In genomic region chr7:91164531-91164930, GRCh38 we compare ENCODE assay signal across 19 cellular contexts.
DNase-seq lines count a peak whose midpoint lies in the region; ATAC-seq and TF ChIP-seq lines count a peak whose summit lies in the region.
"Had no signal": no experiment of that assay in that cellular context is flagged by ENCODE, and none has a peak within 500 bp of the region (broad histone marks: within the 10 kb centered on the region; RNA-seq: fewer than 3 reads in every experiment).

No MANE protein-coding gene starts in this region.

- peak; percentile 32 for DNase-seq in AG20443 (ENCODE audit: low spot score)
- peak; percentile 34 for DNase-seq in fibroblast of gingiva (ENCODE audit: low read depth)
- no peak for DNase-seq in osteocyte (ENCODE audit: extremely low spot score, unreplicated experiment)
- no peak for DNase-seq in stimulated activated CD8-positive, alpha-beta memory T cell treated with anti-CD3 and anti-CD28 coated beads, Interleukin-4, amount 100 ng/mL, for 48 hours
- no peak for DNase-seq in NAMALWA (ENCODE audit: low spot score)
- no peak for DNase-seq in MM.1S
- DNase-seq: DND-41; effector memory CD4-positive, alpha-beta T cell; islet precursor cell; NCI-H1092 treated with DMSO at 0.1 percent for 48 hours; NCI-H748 treated with DMSO at 0.1 percent for 48 hours; PC-3; stimulated activated naive CD8-positive, alpha-beta T cell treated with anti-CD3 and anti-CD28 coated beads, Interleukin-15, amount 100 ng/mL, for 72 hours; upper lobe of right lung had no signal

- H3K36me3 Mint-ChIP-seq in osteocyte (ENCODE audit: unreplicated experiment), result peaks cover 6% of the 10 kb centered on the region
- H3K36me3 Mint-ChIP-seq: natural killer cell treated with Interleukin-12 subunit alpha and Interleukin-12 subunit beta and Interleukin-15 and Interleukin-18, amount 100 ng/mL, for 72 hours had no signal

- no peaks in the 10 kb centered on the region for H3K9me3 ChIP-seq in OCI-LY1 (ENCODE audit: low read length)
- H3K9me3 ChIP-seq in MM.1S (replicated peaks; ENCODE audit: insufficient read depth, low read length), result no peaks in the 10 kb centered on the region
- H3K9me3 ChIP-seq: upper lobe of right lung had no signal

- TF ChIP-seq CTCF in OCI-LY1 (IDR thresholded peaks at IDR 0.05; ENCODE audit: low read length), result no peak
- no peak for TF ChIP-seq CTCF in osteocyte (IDR thresholded peaks at IDR 0.05)
- TF ChIP-seq CTCF in MM.1S (IDR thresholded peaks at IDR 0.05; ENCODE audit: low read length), result no peak

- H3K36me3 ChIP-seq in OCI-LY1 (ENCODE audit: insufficient read depth, low read length) (no peaks in the 10 kb centered on the region), MM.1S (replicated peaks; ENCODE audit: insufficient read depth, low read length) (no peaks in the 10 kb centered on the region)
- H3K36me3 ChIP-seq: upper lobe of right lung had no signal

- H3K27me3 Mint-ChIP-seq in osteocyte (ENCODE audit: unreplicated experiment), result no peaks in the 10 kb centered on the region
- H3K27me3 Mint-ChIP-seq: natural killer cell treated with Interleukin-12 subunit alpha and Interleukin-12 subunit beta and Interleukin-15 and Interleukin-18, amount 100 ng/mL, for 72 hours; stimulated activated naive CD8-positive, alpha-beta T cell treated with anti-CD3 and anti-CD28 coated beads, Interleukin-15, amount 100 ng/mL, for 72 hours had no signal

- no peak overlapping the region for H2AFZ ChIP-seq in OCI-LY1 (ENCODE audit: low read length)
- no peak overlapping the region for H2AFZ ChIP-seq in MM.1S (ENCODE audit: low read length)

- H3K4me3 ChIP-seq in OCI-LY1 (ENCODE audit: low read depth, low read length, poor library complexity, severe bottlenecking) (no peak overlapping the region), MM.1S (ENCODE audit: low read length) (no peak overlapping the region)
- H3K4me3 ChIP-seq: lung, upper lobe of right lung had no signal

- ATAC-seq in GM18511 (IDR thresholded peaks at IDR 0.05; ENCODE audit: unreplicated experiment), result no peak
- ATAC-seq: natural killer cell treated with Interleukin-12 subunit alpha and Interleukin-12 subunit beta and Interleukin-15 and Interleukin-18, amount 100 ng/mL, for 72 hours; stimulated activated naive CD8-positive, alpha-beta T cell treated with anti-CD3 and anti-CD28 coated beads, Interleukin-15, amount 100 ng/mL, for 72 hours had no signal

- H3K9ac ChIP-seq in OCI-LY1 (ENCODE audit: low read length) (peak overlapping the region; percentile 25; the same call in 1 of the 2 replicates), MM.1S (ENCODE audit: low read length) (no peak overlapping the region)

- peaks cover 40% of the 10 kb centered on the region for H3K4me1 Mint-ChIP-seq in osteocyte (ENCODE audit: unreplicated experiment)
- H3K4me1 Mint-ChIP-seq: stimulated activated naive CD8-positive, alpha-beta T cell treated with anti-CD3 and anti-CD28 coated beads, Interleukin-15, amount 100 ng/mL, for 72 hours had no signal

- H3F3A ChIP-seq in OCI-LY1 (ENCODE audit: insufficient read depth, low read length) (no peaks in the 10 kb centered on the region), MM.1S (ENCODE audit: insufficient read depth, low read length) (no peaks in the 10 kb centered on the region)

- H4K20me1 ChIP-seq in OCI-LY1 (ENCODE audit: insufficient read depth, low read length) (no peaks in the 10 kb centered on the region), MM.1S (ENCODE audit: insufficient read depth, low read length) (no peaks in the 10 kb centered on the region)

- H3K27ac ChIP-seq in OCI-LY1 (ENCODE audit: low read depth, low read length, poor library complexity, severe bottlenecking), result peak overlapping the region; percentile 80
- H3K27ac ChIP-seq in MM.1S (ENCODE audit: low read length), result no peak overlapping the region
- H3K27ac ChIP-seq: HL-60 had no signal

- H3K27me3 ChIP-seq in OCI-LY1 (ENCODE audit: insufficient read depth, low read length) (no peaks in the 10 kb centered on the region), MM.1S (replicated peaks; ENCODE audit: insufficient read depth, low read length) (no peaks in the 10 kb centered on the region)
- H3K27me3 ChIP-seq: upper lobe of right lung had no signal

- peak overlapping the region; percentile 85 for H3K27ac Mint-ChIP-seq in osteocyte (ENCODE audit: unreplicated experiment)
- H3K27ac Mint-ChIP-seq: natural killer cell treated with Interleukin-12 subunit alpha and Interleukin-12 subunit beta and Interleukin-15 and Interleukin-18, amount 100 ng/mL, for 72 hours; stimulated activated naive CD8-positive, alpha-beta T cell treated with anti-CD3 and anti-CD28 coated beads, Interleukin-15, amount 100 ng/mL, for 72 hours had no signal

- no peaks in the 10 kb centered on the region for H3K79me2 ChIP-seq in OCI-LY1 (ENCODE audit: insufficient read depth, low read length)
- no peaks in the 10 kb centered on the region for H3K79me2 ChIP-seq in MM.1S (ENCODE audit: low read length)

- peaks cover 29% of the 10 kb centered on the region for H3K4me1 ChIP-seq in OCI-LY1 (ENCODE audit: insufficient read depth, low read length, severe bottlenecking)
- 0 out of 2 replicates have a peak, but pooled peaks cover 5% of the 10 kb centered on the region for H3K4me1 ChIP-seq in MM.1S (ENCODE audit: low read length)
- H3K4me1 ChIP-seq: upper lobe of right lung had no signal

- peak overlapping the region; percentile 42; the same call in 1 of the 2 replicates for H3K4me2 ChIP-seq in OCI-LY1 (ENCODE audit: low read length)
- no peak overlapping the region for H3K4me2 ChIP-seq in MM.1S (ENCODE audit: low read depth, low read length)

- H3K9me3 Mint-ChIP-seq in osteocyte (ENCODE audit: unreplicated experiment), result no peaks in the 10 kb centered on the region
- H3K9me3 Mint-ChIP-seq: natural killer cell treated with Interleukin-12 subunit alpha and Interleukin-12 subunit beta and Interleukin-15 and Interleukin-18, amount 100 ng/mL, for 72 hours; stimulated activated naive CD8-positive, alpha-beta T cell treated with anti-CD3 and anti-CD28 coated beads, Interleukin-15, amount 100 ng/mL, for 72 hours had no signal

- H3K9me2 ChIP-seq in OCI-LY1 (ENCODE audit: low read depth, low read length) (no peaks in the 10 kb centered on the region), MM.1S (replicated peaks; ENCODE audit: insufficient read depth, low read length) (no peaks in the 10 kb centered on the region)

- no peak overlapping the region for H3K4me3 Mint-ChIP-seq in osteocyte (ENCODE audit: unreplicated experiment)
- H3K4me3 Mint-ChIP-seq: natural killer cell treated with Interleukin-12 subunit alpha and Interleukin-12 subunit beta and Interleukin-15 and Interleukin-18, amount 100 ng/mL, for 72 hours; stimulated activated naive CD8-positive, alpha-beta T cell treated with anti-CD3 and anti-CD28 coated beads, Interleukin-15, amount 100 ng/mL, for 72 hours had no signal

Comparison
In these comparisons a context has a peak if more than half of its experiments do, and no peak if none do; other contexts are left out.
1. DNase-seq: peak in AG20443 (single experiment) and fibroblast of gingiva (single experiment); none in osteocyte (single experiment), stimulated activated CD8-positive, alpha-beta memory T cell treated with anti-CD3 and anti-CD28 coated beads, Interleukin-4, amount 100 ng/mL, for 48 hours (single experiment), NAMALWA (single experiment) and MM.1S (single experiment).